Comparison of ENCODE assay signal across 8 cellular contexts in genomic region chr12:110501722-110502448, GRCh38. TPM values are rescaled to one million over a fixed set of nuclear protein-coding genes. Genes with fewer than 3 reads are reported as not detected.
DNase-seq lines count a peak whose midpoint lies in the region; ATAC-seq lines count a peak whose summit lies in the region.

TSS of gene RAD9B (plus strand) at chr12:110502331. CDS start at chr12:110502338, 7 bp downstream.
TSS of gene VPS29 (minus strand) at chr12:110502111. CDS start at chr12:110502051, 60 bp downstream.

- H3K4me1 Mint-ChIP-seq in activated CD4-positive, alpha-beta T cell treated with anti-CD3 and anti-CD28 coated beads, Interleukin-2, amount 10 ng/mL, durations not matched to agents 7 days and 5 days, result peaks cover 41% of the 10 kb centered on the region

- ATAC-seq in GM19351 (IDR thresholded peaks at IDR 0.05; ENCODE audit: unreplicated experiment), result peak; percentile 91
- ATAC-seq in HG03520 (IDR thresholded peaks at IDR 0.05; ENCODE audit: unreplicated experiment), result peak; percentile 94

- CTCF ChIA-PET in activated CD4-positive, alpha-beta T cell treated with anti-CD3 and anti-CD28 coated beads, Interleukin-2, amount 10 ng/mL, durations not matched to agents 7 days and 5 days (lab: Charles Lee), result interaction anchor here (0.5 to 2.7 kb wide), 10 partner anchors 8 to 104 kb away, joined by 3 to 12 read pairs (median 4); partner anchors contain the start of genes ARPC3, FAM216A and GPN3

- H3K9me3 Mint-ChIP-seq in activated CD4-positive, alpha-beta T cell treated with anti-CD3 and anti-CD28 coated beads, Interleukin-2, amount 10 ng/mL, durations not matched to agents 7 days and 5 days, result peaks cover 4% of the 10 kb centered on the region

- H3K27me3 Mint-ChIP-seq in activated CD4-positive, alpha-beta T cell treated with anti-CD3 and anti-CD28 coated beads, Interleukin-2, amount 10 ng/mL, durations not matched to agents 7 days and 5 days, result no peaks in the 10 kb centered on the region

- POLR2A ChIA-PET in activated CD4-positive, alpha-beta T cell treated with anti-CD3 and anti-CD28 coated beads, Interleukin-2, amount 10 ng/mL, durations not matched to agents 7 days and 5 days (lab: Charles Lee), result interaction anchor here (0.6 to 1.7 kb wide), 3 partner anchors 32 to 112 kb away, joined by 3 to 7 read pairs (median 4); partner anchors contain the start of genes ARPC3 and TCTN1

- peaks cover 35% of the 10 kb centered on the region for H3K36me3 Mint-ChIP-seq in activated CD4-positive, alpha-beta T cell treated with anti-CD3 and anti-CD28 coated beads, Interleukin-2, amount 10 ng/mL, durations not matched to agents 7 days and 5 days (ENCODE audit: low read depth)

- H3K4me3 Mint-ChIP-seq in activated CD4-positive, alpha-beta T cell treated with anti-CD3 and anti-CD28 coated beads, Interleukin-2, amount 10 ng/mL, durations not matched to agents 7 days and 5 days, result peak within 1 kb of the TSS; percentile 94

- peak within 1 kb of the TSS; percentile 96 for H3K27ac Mint-ChIP-seq in activated CD4-positive, alpha-beta T cell treated with anti-CD3 and anti-CD28 coated beads, Interleukin-2, amount 10 ng/mL, durations not matched to agents 7 days and 5 days

- DNase-seq in C1 segment of cervical spinal cord (lab: John Stamatoyannopoulos, UW) (peak; percentile 85 to 99 (median 95)), NCI-H526 treated with DMSO at 0.1 percent for 48 hours (lab: John Stamatoyannopoulos, UW) (peak; percentile 94), cortex of kidney (lab: John Stamatoyannopoulos, UW) (peak; percentile 67), left kidney (ENCODE audit: low read depth, low spot score) (peak; percentile 99)
- DNase-seq in activated CD4-positive, alpha-beta T cell treated with anti-CD3 and anti-CD28 coated beads, Interleukin-2, amount 10 ng/mL, durations not matched to agents 7 days and 5 days, result peak; percentile 100
- peak; percentile 99 for DNase-seq in stimulated activated CD4-positive, alpha-beta T cell treated with anti-CD3 and anti-CD28 coated beads, Interleukin-1b, Interleukin-23, amount 100 ng/mL, for 48 hours

RNA-seq across cellular contexts. Expression of gene RAD9B, which starts in this region (rescaled TPM):
- under 1 TPM; 0.87 to 0.99 TPM for total RNA-seq in activated CD4-positive, alpha-beta T cell treated with anti-CD3 and anti-CD28 coated beads, Interleukin-2, amount 10 ng/mL, durations not matched to agents 7 days and 5 days

RNA-seq across cellular contexts. Expression of gene VPS29, which starts in this region (rescaled TPM):
- total RNA-seq in activated CD4-positive, alpha-beta T cell treated with anti-CD3 and anti-CD28 coated beads, Interleukin-2, amount 10 ng/mL, durations not matched to agents 7 days and 5 days, result 100 to 1,000 TPM; 132 to 145 TPM

Comparison
In these comparisons a context has a peak if more than half of its experiments do, and no peak if none do; other contexts are left out.
1. Peak in every context shown above with its lines: DNase-seq and ATAC-seq.